Comparison of ENCODE assay signal across 1 cellular context in genomic region chr2:37573818-37574388, GRCh38.
TF ChIP-seq lines count a peak whose summit lies in the region.

No MANE protein-coding gene starts in this region.

TF ChIP-seq in GM12878, 131 proteins besides CTCF, POLR2A, EP300 and RAD21 (continued from another document):
- TF ChIP-seq, protein P1, sequence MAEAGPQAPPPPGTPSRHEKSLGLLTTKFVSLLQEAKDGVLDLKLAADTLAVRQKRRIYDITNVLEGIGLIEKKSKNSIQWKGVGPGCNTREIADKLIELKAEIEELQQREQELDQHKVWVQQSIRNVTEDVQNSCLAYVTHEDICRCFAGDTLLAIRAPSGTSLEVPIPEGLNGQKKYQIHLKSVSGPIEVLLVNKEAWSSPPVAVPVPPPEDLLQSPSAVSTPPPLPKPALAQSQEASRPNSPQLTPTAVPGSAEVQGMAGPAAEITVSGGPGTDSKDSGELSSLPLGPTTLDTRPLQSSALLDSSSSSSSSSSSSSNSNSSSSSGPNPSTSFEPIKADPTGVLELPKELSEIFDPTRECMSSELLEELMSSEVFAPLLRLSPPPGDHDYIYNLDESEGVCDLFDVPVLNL (IDR thresholded peaks at IDR 0.05; ENCODE audit: low read depth, low read length) = no peak
- TF ChIP-seq NBN (IDR thresholded peaks at IDR 0.05) (peak; percentile 39; the same call in 1 of the 2 replicates), PBX3 (IDR thresholded peaks at IDR 0.05; ENCODE audit: insufficient replicate concordance, low read depth, low read length) (no peak), SRF (IDR thresholded peaks at IDR 0.05; ENCODE audit: low read depth in 2 of 2, low read length in 2 of 2) (peak; percentile 94 to 99), ATF2 (IDR thresholded peaks at IDR 0.05; ENCODE audit: low read length) (peak; percentile 59; the same call in 1 of the 2 replicates), ELK1 (IDR thresholded peaks at IDR 0.05; ENCODE audit: low read depth, low read length) (peak; percentile 56; the same call in 1 of the 2 replicates), HDAC6 (IDR thresholded peaks at IDR 0.05; ENCODE audit: unreplicated experiment) (no peak), IKZF1 (conservative IDR thresholded peaks at IDR 0.05) (no peak), ZNF384 (IDR thresholded peaks at IDR 0.05; ENCODE audit: borderline replicate concordance, low read depth, low read length) (no peak), SREBF2 (IDR thresholded peaks at IDR 0.05; ENCODE audit: low read length) (no peak), RAD51 (IDR thresholded peaks at IDR 0.05) (peak; percentile 59)
- TF ChIP-seq, protein P2, sequence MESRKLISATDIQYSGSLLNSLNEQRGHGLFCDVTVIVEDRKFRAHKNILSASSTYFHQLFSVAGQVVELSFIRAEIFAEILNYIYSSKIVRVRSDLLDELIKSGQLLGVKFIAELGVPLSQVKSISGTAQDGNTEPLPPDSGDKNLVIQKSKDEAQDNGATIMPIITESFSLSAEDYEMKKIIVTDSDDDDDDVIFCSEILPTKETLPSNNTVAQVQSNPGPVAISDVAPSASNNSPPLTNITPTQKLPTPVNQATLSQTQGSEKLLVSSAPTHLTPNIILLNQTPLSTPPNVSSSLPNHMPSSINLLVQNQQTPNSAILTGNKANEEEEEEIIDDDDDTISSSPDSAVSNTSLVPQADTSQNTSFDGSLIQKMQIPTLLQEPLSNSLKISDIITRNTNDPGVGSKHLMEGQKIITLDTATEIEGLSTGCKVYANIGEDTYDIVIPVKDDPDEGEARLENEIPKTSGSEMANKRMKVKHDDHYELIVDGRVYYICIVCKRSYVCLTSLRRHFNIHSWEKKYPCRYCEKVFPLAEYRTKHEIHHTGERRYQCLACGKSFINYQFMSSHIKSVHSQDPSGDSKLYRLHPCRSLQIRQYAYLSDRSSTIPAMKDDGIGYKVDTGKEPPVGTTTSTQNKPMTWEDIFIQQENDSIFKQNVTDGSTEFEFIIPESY (IDR thresholded peaks at IDR 0.05) = peak; percentile 33; the same call in 1 of the 2 replicates
- TF ChIP-seq, protein P3, sequence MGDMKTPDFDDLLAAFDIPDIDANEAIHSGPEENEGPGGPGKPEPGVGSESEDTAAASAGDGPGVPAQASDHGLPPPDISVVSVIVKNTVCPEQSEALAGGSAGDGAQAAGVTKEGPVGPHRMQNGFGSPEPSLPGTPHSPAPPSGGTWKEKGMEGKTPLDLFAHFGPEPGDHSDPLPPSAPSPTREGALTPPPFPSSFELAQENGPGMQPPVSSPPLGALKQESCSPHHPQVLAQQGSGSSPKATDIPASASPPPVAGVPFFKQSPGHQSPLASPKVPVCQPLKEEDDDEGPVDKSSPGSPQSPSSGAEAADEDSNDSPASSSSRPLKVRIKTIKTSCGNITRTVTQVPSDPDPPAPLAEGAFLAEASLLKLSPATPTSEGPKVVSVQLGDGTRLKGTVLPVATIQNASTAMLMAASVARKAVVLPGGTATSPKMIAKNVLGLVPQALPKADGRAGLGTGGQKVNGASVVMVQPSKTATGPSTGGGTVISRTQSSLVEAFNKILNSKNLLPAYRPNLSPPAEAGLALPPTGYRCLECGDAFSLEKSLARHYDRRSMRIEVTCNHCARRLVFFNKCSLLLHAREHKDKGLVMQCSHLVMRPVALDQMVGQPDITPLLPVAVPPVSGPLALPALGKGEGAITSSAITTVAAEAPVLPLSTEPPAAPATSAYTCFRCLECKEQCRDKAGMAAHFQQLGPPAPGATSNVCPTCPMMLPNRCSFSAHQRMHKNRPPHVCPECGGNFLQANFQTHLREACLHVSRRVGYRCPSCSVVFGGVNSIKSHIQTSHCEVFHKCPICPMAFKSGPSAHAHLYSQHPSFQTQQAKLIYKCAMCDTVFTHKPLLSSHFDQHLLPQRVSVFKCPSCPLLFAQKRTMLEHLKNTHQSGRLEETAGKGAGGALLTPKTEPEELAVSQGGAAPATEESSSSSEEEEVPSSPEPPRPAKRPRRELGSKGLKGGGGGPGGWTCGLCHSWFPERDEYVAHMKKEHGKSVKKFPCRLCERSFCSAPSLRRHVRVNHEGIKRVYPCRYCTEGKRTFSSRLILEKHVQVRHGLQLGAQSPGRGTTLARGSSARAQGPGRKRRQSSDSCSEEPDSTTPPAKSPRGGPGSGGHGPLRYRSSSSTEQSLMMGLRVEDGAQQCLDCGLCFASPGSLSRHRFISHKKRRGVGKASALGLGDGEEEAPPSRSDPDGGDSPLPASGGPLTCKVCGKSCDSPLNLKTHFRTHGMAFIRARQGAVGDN (IDR thresholded peaks at IDR 0.05) = peak; percentile 44; the same call in 1 of the 2 replicates
- TF ChIP-seq, protein P4, sequence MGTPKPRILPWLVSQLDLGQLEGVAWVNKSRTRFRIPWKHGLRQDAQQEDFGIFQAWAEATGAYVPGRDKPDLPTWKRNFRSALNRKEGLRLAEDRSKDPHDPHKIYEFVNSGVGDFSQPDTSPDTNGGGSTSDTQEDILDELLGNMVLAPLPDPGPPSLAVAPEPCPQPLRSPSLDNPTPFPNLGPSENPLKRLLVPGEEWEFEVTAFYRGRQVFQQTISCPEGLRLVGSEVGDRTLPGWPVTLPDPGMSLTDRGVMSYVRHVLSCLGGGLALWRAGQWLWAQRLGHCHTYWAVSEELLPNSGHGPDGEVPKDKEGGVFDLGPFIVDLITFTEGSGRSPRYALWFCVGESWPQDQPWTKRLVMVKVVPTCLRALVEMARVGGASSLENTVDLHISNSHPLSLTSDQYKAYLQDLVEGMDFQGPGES (IDR thresholded peaks at IDR 0.05) = no peak
- TF ChIP-seq, protein P5, sequence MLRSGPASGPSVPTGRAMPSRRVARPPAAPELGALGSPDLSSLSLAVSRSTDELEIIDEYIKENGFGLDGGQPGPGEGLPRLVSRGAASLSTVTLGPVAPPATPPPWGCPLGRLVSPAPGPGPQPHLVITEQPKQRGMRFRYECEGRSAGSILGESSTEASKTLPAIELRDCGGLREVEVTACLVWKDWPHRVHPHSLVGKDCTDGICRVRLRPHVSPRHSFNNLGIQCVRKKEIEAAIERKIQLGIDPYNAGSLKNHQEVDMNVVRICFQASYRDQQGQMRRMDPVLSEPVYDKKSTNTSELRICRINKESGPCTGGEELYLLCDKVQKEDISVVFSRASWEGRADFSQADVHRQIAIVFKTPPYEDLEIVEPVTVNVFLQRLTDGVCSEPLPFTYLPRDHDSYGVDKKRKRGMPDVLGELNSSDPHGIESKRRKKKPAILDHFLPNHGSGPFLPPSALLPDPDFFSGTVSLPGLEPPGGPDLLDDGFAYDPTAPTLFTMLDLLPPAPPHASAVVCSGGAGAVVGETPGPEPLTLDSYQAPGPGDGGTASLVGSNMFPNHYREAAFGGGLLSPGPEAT (IDR thresholded peaks at IDR 0.05; ENCODE audit: low read depth) = 0 out of 2 replicates have a peak, but pooled peaks have one; percentile 36
- TF ChIP-seq, protein P6, sequence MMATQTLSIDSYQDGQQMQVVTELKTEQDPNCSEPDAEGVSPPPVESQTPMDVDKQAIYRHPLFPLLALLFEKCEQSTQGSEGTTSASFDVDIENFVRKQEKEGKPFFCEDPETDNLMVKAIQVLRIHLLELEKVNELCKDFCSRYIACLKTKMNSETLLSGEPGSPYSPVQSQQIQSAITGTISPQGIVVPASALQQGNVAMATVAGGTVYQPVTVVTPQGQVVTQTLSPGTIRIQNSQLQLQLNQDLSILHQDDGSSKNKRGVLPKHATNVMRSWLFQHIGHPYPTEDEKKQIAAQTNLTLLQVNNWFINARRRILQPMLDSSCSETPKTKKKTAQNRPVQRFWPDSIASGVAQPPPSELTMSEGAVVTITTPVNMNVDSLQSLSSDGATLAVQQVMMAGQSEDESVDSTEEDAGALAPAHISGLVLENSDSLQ (IDR thresholded peaks at IDR 0.05) = 0 out of 2 replicates have a peak, but pooled peaks have one; percentile 13
